In the genomic region with DNA sequence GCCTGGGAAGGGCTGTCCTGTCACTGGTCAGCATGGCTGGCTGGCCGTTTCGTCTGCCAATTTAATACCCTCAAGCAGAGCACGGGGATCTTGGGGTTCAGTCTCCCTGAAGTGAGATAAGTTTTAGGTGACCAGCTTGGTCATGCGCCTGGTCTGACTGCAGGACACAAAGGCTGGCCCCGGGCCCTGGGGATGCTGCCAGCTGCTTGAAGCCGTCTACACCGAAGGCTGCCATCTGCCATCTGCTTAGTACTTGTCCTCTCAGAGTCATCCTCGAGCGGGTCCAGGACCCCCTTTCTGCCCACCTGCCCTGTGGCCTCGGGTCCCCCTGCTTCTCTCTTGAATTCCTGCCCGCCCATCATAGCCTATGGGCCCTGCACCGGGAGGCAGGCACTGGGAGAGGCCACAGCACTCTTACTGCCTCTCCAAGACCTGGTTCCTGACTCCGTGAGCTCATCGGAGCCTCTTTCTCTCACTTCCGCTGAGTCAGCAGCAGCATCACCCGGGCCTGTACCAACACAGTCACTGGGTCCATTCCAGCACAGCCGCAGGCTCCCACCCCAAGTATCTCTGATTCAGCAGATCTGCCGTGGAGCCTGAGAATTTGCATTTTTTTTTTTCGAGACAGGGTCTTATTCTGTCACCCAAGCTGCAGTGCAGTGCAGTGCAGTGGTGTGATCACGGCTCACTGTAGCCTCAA, we compare ENCODE assay signal across 1 cellular context.
TF ChIP-seq lines count a peak whose summit lies in the region.

No MANE protein-coding gene starts in this region.

TF ChIP-seq in H1, 55 proteins besides CTCF, POLR2A, EP300 and RAD21:
- TF ChIP-seq MAFK (IDR thresholded peaks at IDR 0.05; ENCODE audit: low read depth, low read length): peak; percentile 76
- no peak for TF ChIP-seq JUND (IDR thresholded peaks at IDR 0.05; ENCODE audit: low read length)
